1 cellular context compared by ENCODE assay signal in genomic region chr16:29697391-29697790, GRCh38.
TF ChIP-seq lines count a peak whose summit lies in the region.

No MANE protein-coding gene starts in this region.

TF ChIP-seq in H1, 55 proteins besides CTCF, POLR2A, EP300 and RAD21:
- TF ChIP-seq USF2 (IDR thresholded peaks at IDR 0.05; ENCODE audit: low read length), result no peak
- TF ChIP-seq KDM1A (IDR thresholded peaks at IDR 0.05; ENCODE audit: borderline replicate concordance, low read length), result peak; percentile 35; the same call in 1 of the 2 replicates
